ENCODE assay signal across 14 cellular contexts in the genomic region with DNA sequence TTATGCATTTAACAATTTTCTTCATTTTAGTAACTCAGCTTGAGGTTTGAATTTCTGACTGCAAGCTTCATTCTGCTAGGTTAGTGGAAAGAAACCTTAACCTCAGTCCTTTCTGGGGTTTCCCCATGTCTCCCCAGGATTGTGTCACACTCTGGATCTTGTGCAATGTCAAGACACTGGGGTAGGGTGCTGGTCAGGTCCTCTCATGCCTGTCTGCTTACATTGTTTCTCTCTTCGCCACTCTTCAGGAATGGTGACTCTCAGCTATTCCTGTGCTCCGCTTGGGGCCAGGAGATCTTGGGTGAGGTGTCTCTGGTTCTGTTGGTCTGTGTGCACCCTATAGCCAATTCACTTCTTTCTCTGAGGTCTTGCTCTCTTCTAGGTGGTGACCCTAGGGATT. TPM values are rescaled to one million over a fixed set of nuclear protein-coding genes. Genes with fewer than 3 reads are reported as not detected.
A peak's percentile ranks its signal among the peaks of the same experiment; 100 is the strongest.
DNase-seq lines count a peak whose midpoint lies in the region; ATAC-seq and TF ChIP-seq lines count a peak whose summit lies in the region.
"Had no signal": no experiment of that assay in that cellular context is flagged by ENCODE, and none has a peak within 500 bp of the region (broad histone marks: within the 10 kb centered on the region; RNA-seq: fewer than 3 reads in every experiment).

No MANE protein-coding gene starts in this region.

- no peak for TF ChIP-seq POLR2A in transverse colon (IDR thresholded peaks at IDR 0.05)

- H3K4me1 ChIP-seq in lung (ENCODE audit: control insufficient read depth in 2 of 2, insufficient read depth in 2 of 2, low read length in 2 of 2), result peaks cover 0 to 3% of the 10 kb centered on the region in 2 donors
- peaks cover 0 to 4% (median 0%) of the 10 kb centered on the region in 4 donors for H3K4me1 ChIP-seq in transverse colon

- H3K4me3 Mint-ChIP-seq in CD14-positive monocyte, result peak overlapping the region; percentile 66 to 87
- H3K4me3 Mint-ChIP-seq in activated T-helper 17 cell treated with anti-CD3 and anti-CD28 coated beads, Interleukin-2, amount 50 U/mL, for 72 hours, result peak overlapping the region; percentile 73

- peaks cover 0 to 2% (median 0%) of the 10 kb centered on the region in 7 donors for H3K9me3 Mint-ChIP-seq in CD14-positive monocyte
- peaks cover 6% of the 10 kb centered on the region for H3K9me3 Mint-ChIP-seq in activated T-helper 17 cell treated with anti-CD3 and anti-CD28 coated beads, Interleukin-2, amount 50 U/mL, for 72 hours

- H3K4me1 Mint-ChIP-seq in CD14-positive monocyte, result peaks cover 86% of the 10 kb centered on the region
- peaks cover 53% of the 10 kb centered on the region for H3K4me1 Mint-ChIP-seq in activated T-helper 17 cell treated with anti-CD3 and anti-CD28 coated beads, Interleukin-2, amount 50 U/mL, for 72 hours

- H3K4me3 ChIP-seq in lung (no peak overlapping the region), transverse colon (no peak overlapping the region), H7 (ENCODE audit: insufficient read depth, low read depth, low read length) (no peak overlapping the region)
- H3K4me3 ChIP-seq: cardiac muscle cell had no signal

- peak overlapping the region; percentile 91 to 98 (median 95) for H3K27ac Mint-ChIP-seq in CD14-positive monocyte
- H3K27ac Mint-ChIP-seq in activated T-helper 17 cell treated with anti-CD3 and anti-CD28 coated beads, Interleukin-2, amount 50 U/mL, for 72 hours, result peak overlapping the region; percentile 95

- TF ChIP-seq CTCF in CD14-positive monocyte (IDR thresholded peaks at IDR 0.05), result no peak
- TF ChIP-seq CTCF in lung (IDR thresholded peaks at IDR 0.05; ENCODE audit: control extremely low read depth, extremely low read depth), result no peak
- TF ChIP-seq CTCF in transverse colon (IDR thresholded peaks at IDR 0.05), result no peak

- H3K27me3 ChIP-seq in lung (ENCODE audit: control insufficient read depth, insufficient read depth) (no peaks in the 10 kb centered on the region), transverse colon (no peaks in the 10 kb centered on the region), H7 (ENCODE audit: control insufficient read depth, insufficient read depth, low read length) (no peaks in the 10 kb centered on the region)
- H3K27me3 ChIP-seq: cardiac muscle cell had no signal

- no peaks in the 10 kb centered on the region for H3K27me3 Mint-ChIP-seq in CD14-positive monocyte (ENCODE audit: low read depth in 3 of 3)
- H3K27me3 Mint-ChIP-seq in activated T-helper 17 cell treated with anti-CD3 and anti-CD28 coated beads, Interleukin-2, amount 50 U/mL, for 72 hours, result no peaks in the 10 kb centered on the region

- H3K36me3 Mint-ChIP-seq in CD14-positive monocyte, result peaks cover 5 to 8% of the 10 kb centered on the region in 2 donors
- H3K36me3 Mint-ChIP-seq in activated T-helper 17 cell treated with anti-CD3 and anti-CD28 coated beads, Interleukin-2, amount 50 U/mL, for 72 hours (ENCODE audit: low read depth), result peaks cover 29% of the 10 kb centered on the region

- peak; percentile 84 for DNase-seq in CD14-positive monocyte (ENCODE audit: low spot score)
- peak; percentile 38 for DNase-seq in lung (ENCODE audit: low spot score)
- no peak for DNase-seq in transverse colon
- DNase-seq in H7, result no peak
- DNase-seq: COR-L47, left colon, NCI-H2081, posterior cingulate gyrus had no signal

- H3K9me3 ChIP-seq in lung (ENCODE audit: control insufficient read depth in 2 of 2, insufficient read depth in 1 of 2, low read length in 1 of 2) (no peaks in the 10 kb centered on the region), transverse colon (no peaks in the 10 kb centered on the region)

- intact Hi-C loops in CD14-positive monocyte (cut with micrococcal nuclease) (loop anchor here in 1 of 2 donors (10.0 kb wide), 1 partner anchor 237 kb away; no protein-coding TSS in a partner anchor), transverse colon (cut with DNase I; ENCODE audit: low total_unique reads) (no loop called here)

- H3K27ac ChIP-seq in lung (ENCODE audit: low read depth in 1 of 2, low read length in 1 of 2), result no peak overlapping the region
- no peak overlapping the region for H3K27ac ChIP-seq in transverse colon
- H3K27ac ChIP-seq: cardiac muscle cell had no signal

- in situ Hi-C loops in transverse colon (cut with MboI; ENCODE audit: low pct_ligation_motif_present in 1 of 4, low pct_unique_long_range_greater_than_20kb in 1 of 4, low sequenced_read_pairs in 3 of 4), result no loop called here

- H3K36me3 ChIP-seq in lung (ENCODE audit: control insufficient read depth in 2 of 2, insufficient read depth in 2 of 2, low read length in 2 of 2) (no peaks in the 10 kb centered on the region), transverse colon (no peaks in the 10 kb centered on the region), H7 (replicated peaks; ENCODE audit: control insufficient read depth, insufficient read depth, low read length) (no peaks in the 10 kb centered on the region)
- H3K36me3 ChIP-seq: cardiac muscle cell had no signal

- ATAC-seq in HG02852 (IDR thresholded peaks at IDR 0.05; ENCODE audit: unreplicated experiment) (peak; percentile 48), lung (ENCODE audit: insufficient read depth, low FRiP score) (no peak), GM21619 (IDR thresholded peaks at IDR 0.05; ENCODE audit: unreplicated experiment) (no peak), GM21515 (IDR thresholded peaks at IDR 0.05; ENCODE audit: unreplicated experiment) (no peak)
- ATAC-seq in activated T-helper 17 cell treated with anti-CD3 and anti-CD28 coated beads, Interleukin-2, amount 50 U/mL, for 72 hours (replicated peaks), result peak; percentile 71
- ATAC-seq: left colon had no signal

- 54 to 84% methylated on average over 2 of the region's 2 CpGs for WGBS in lung, 2 donors
- WGBS in transverse colon (ENCODE audit: low coverage in 1 of 2), 2 donors, result 83 to 97% methylated on average over 2 of the region's 2 CpGs

- no peak for TF ChIP-seq EP300 in transverse colon (IDR thresholded peaks at IDR 0.05; ENCODE audit: low read depth)

RNA-seq across cellular contexts. Expression of gene CTLA4, which starts 23.9 kb away (rescaled TPM):
- polyA plus RNA-seq in CD14-positive monocyte, result not detected
- total RNA-seq in activated T-helper 17 cell treated with anti-CD3 and anti-CD28 coated beads, Interleukin-2, amount 50 U/mL, for 72 hours, result 100 to 1,000 TPM; 282 to 334 TPM
- 1 to 10 TPM; 1.0 to 3.9 TPM for total RNA-seq in lung
- polyA plus RNA-seq in lung, result 1 to 10 TPM in 1 of 2 donors, under 1 TPM in 1; 0.10 to 1.8 TPM
- 1 to 10 TPM in 1 of 4 donors, not detected in 3; 2.5 TPM for total RNA-seq in transverse colon
- total RNA-seq in H7 (2014; rRNA removed; shearing (Covaris generic)), result not detected in 2 replicates
- total RNA-seq: cardiac muscle cell, RPMI7951 had no signal
- polyA plus RNA-seq: cardiac muscle cell had no signal

RNA-seq across cellular contexts. Expression of gene ICOS, which starts 45.1 kb away (rescaled TPM):
- under 1 TPM in 1 of 2 donors, not detected in 1; 0.13 TPM for polyA plus RNA-seq in CD14-positive monocyte
- 100 to 1,000 TPM; 146 to 194 TPM for total RNA-seq in activated T-helper 17 cell treated with anti-CD3 and anti-CD28 coated beads, Interleukin-2, amount 50 U/mL, for 72 hours
- total RNA-seq in lung, result 1 to 10 TPM in 1 of 2 donors, under 1 TPM in 1; 0.83 to 3.1 TPM
- under 1 TPM; 0.49 to 0.69 TPM for polyA plus RNA-seq in lung
- 1 to 10 TPM in 1 of 4 donors, under 1 TPM in 2, not detected in 1; 0.41 to 1.3 (median 0.60) TPM for total RNA-seq in transverse colon
- not detected in 2 replicates for total RNA-seq in H7 (2014; rRNA removed; shearing (Covaris generic))
- total RNA-seq: cardiac muscle cell, RPMI7951 had no signal
- polyA plus RNA-seq: cardiac muscle cell had no signal

Comparison
In these comparisons a context has a peak if more than half of its experiments do, and no peak if none do; other contexts are left out.
1. DNase-seq: peak in CD14-positive monocyte (single experiment) and lung (single experiment); none in transverse colon (single experiment) and H7 (single experiment).
2. ATAC-seq: peak in HG02852 (single experiment) and activated T-helper 17 cell treated with anti-CD3 and anti-CD28 coated beads, Interleukin-2, amount 50 U/mL, for 72 hours (single experiment); none in lung (single experiment), GM21619 (single experiment) and GM21515 (single experiment).
3. RNA of gene CTLA4, which starts 23.9 kb away (total RNA-seq): 282 to 334 TPM in activated T-helper 17 cell treated with anti-CD3 and anti-CD28 coated beads, Interleukin-2, amount 50 U/mL, for 72 hours; 1.0 to 3.9 TPM in lung, 2.5 TPM in transverse colon and not detected in H7; every median in the first group is over 10 times any median in the second.
4. RNA of gene ICOS, which starts 45.1 kb away (total RNA-seq): 146 to 194 TPM in activated T-helper 17 cell treated with anti-CD3 and anti-CD28 coated beads, Interleukin-2, amount 50 U/mL, for 72 hours; 0.83 to 3.1 TPM in lung, 0.41 to 1.3 TPM in transverse colon and not detected in H7; every median in the first group is over 10 times any median in the second.